20 cellular contexts compared by ENCODE assay signal in genomic region chr4:85658766-85659439, GRCh38.
A peak's percentile ranks its signal among the peaks of the same experiment; 100 is the strongest.
DNase-seq lines count a peak whose midpoint lies in the region; ATAC-seq, FAIRE-seq and TF ChIP-seq lines count a peak whose summit lies in the region.
"Had no signal": no experiment of that assay in that cellular context is flagged by ENCODE, and none has a peak within 500 bp of the region (broad histone marks: within the 10 kb centered on the region; RNA-seq: fewer than 3 reads in every experiment).

No MANE protein-coding gene starts in this region.

- H3K9ac ChIP-seq in Karpas-422 (ENCODE audit: low read length) (peak overlapping the region; percentile 25), H1 (replicated peaks in 1 of 4; ENCODE audit: extremely low read depth in 1 of 4, low read depth in 3 of 4, low read length in 3 of 4) (no peak overlapping the region), neural progenitor cell (no peak overlapping the region)

- H3K4me3 ChIP-seq in Karpas-422 (ENCODE audit: low read length) (no peak overlapping the region), H1 (ENCODE audit: extremely low read depth in 1 of 4, insufficient read depth in 2 of 4, low read depth in 3 of 4, low read length in 4 of 4) (no peak overlapping the region), neural progenitor cell (no peak overlapping the region), lower leg skin (ENCODE audit: low read depth, poor library complexity, severe bottlenecking) (no peak overlapping the region), WERI-Rb-1 (ENCODE audit: low read depth, low read length) (no peak overlapping the region)
- H3K4me3 ChIP-seq: sigmoid colon had no signal

- peak overlapping the region; percentile 78 for H3K27ac ChIP-seq in Karpas-422 (ENCODE audit: low read length)
- no peak overlapping the region for H3K27ac ChIP-seq in H1 (ENCODE audit: low read depth, low read length)
- no peak overlapping the region for H3K27ac ChIP-seq in neural progenitor cell
- no peak overlapping the region for H3K27ac ChIP-seq in WERI-Rb-1

- H3K4me3 Mint-ChIP-seq in neural progenitor cell = no peak overlapping the region
- H3K4me3 Mint-ChIP-seq in activated T-helper 17 cell treated with anti-CD3 and anti-CD28 coated beads, Interleukin-2, amount 50 U/mL, for 72 hours = no peak overlapping the region
- H3K4me3 Mint-ChIP-seq: brain, neural crest cell had no signal

- TF ChIP-seq RAD21 in H1 (IDR thresholded peaks at IDR 0.05 in 1 of 2, conservative IDR thresholded peaks at IDR 0.05 in 1 of 2; ENCODE audit: low read depth in 2 of 2, low read length in 2 of 2) = peak; percentile 29 to 38; a peak in 3 of 4 replicates

- no peaks in the 10 kb centered on the region for H3K27me3 Mint-ChIP-seq in neural progenitor cell (ENCODE audit: insufficient read depth, low read depth)
- no peaks in the 10 kb centered on the region for H3K27me3 Mint-ChIP-seq in activated T-helper 17 cell treated with anti-CD3 and anti-CD28 coated beads, Interleukin-2, amount 50 U/mL, for 72 hours

- WGBS in H1 (ENCODE audit: extremely low coverage in 1 of 2, insufficient coverage in 1 of 2, insufficient read length in 1 of 2, insufficient replicate concordance in 2 of 2, low coverage in 1 of 2, low lambda C conversion rate in 2 of 2, missing lambda C conversion rate in 1 of 2), 2 experiments = 86% methylated on average over 6 of the region's 6 CpGs; no CpG with 5 or more reads in 1 of the 2 experiments
- 35 to 51% methylated on average over 6 of the region's 6 CpGs for WGBS in lower leg skin, 2 donors

- no peak overlapping the region for H2BK5ac ChIP-seq in H1 (ENCODE audit: low read depth, low read length)

- H4K20me1 ChIP-seq in Karpas-422 (ENCODE audit: insufficient read depth, low read depth, low read length) (no peaks in the 10 kb centered on the region), H1 (replicated peaks in 1 of 2; ENCODE audit: control insufficient read depth in 1 of 2, insufficient read depth in 2 of 2, low read length in 2 of 2) (no peaks in the 10 kb centered on the region), neural progenitor cell (ENCODE audit: low read depth) (no peaks in the 10 kb centered on the region)

- intact Hi-C loops in lower leg skin (cut with DNase I; ENCODE audit: low total_unique reads) = no loop called here

- FAIRE-seq in H1 (lab: Jason Lieb, UNC) = no peak
- FAIRE-seq: H54 had no signal

- no peak overlapping the region for H3K14ac ChIP-seq in H1 (ENCODE audit: insufficient read length)

- no peak overlapping the region for H2BK120ac ChIP-seq in H1 (replicated peaks; ENCODE audit: low read depth, low read length)

- H3K27me3 ChIP-seq in Karpas-422 (ENCODE audit: low read length) (no peaks in the 10 kb centered on the region), H1 (replicated peaks in 1 of 4; ENCODE audit: control insufficient read depth in 3 of 4, extremely low read depth in 1 of 4, insufficient read depth in 3 of 4, low read length in 3 of 4) (no peaks in the 10 kb centered on the region), neural progenitor cell (no peaks in the 10 kb centered on the region), WERI-Rb-1 (ENCODE audit: insufficient read depth, low read depth, severe bottlenecking) (no peaks in the 10 kb centered on the region)
- H3K27me3 ChIP-seq: sigmoid colon had no signal

- H3K79me2 ChIP-seq in Karpas-422 (ENCODE audit: low read length) (peaks cover 18% of the 10 kb centered on the region), H1 (ENCODE audit: control insufficient read depth in 1 of 2, insufficient read depth in 2 of 2, low read length in 2 of 2) (no peaks in the 10 kb centered on the region), neural progenitor cell (ENCODE audit: low read depth) (no peaks in the 10 kb centered on the region)

- H3K4me1 ChIP-seq in Karpas-422 (ENCODE audit: low read length) (peaks cover 44% of the 10 kb centered on the region), H1 (replicated peaks in 1 of 4; ENCODE audit: control insufficient read depth in 3 of 4, insufficient read depth in 4 of 4, low read length in 3 of 4) (no peaks in the 10 kb centered on the region), neural progenitor cell (no peaks in the 10 kb centered on the region)

- H3K4ac ChIP-seq in H1 (replicated peaks; ENCODE audit: insufficient read length, low read depth, low read length) = no peak overlapping the region

- H3F3A ChIP-seq in neural progenitor cell (ENCODE audit: low read depth) = no peaks in the 10 kb centered on the region

- H3K9me3 Mint-ChIP-seq in neural progenitor cell = peaks cover 2% of the 10 kb centered on the region
- no peaks in the 10 kb centered on the region for H3K9me3 Mint-ChIP-seq in activated T-helper 17 cell treated with anti-CD3 and anti-CD28 coated beads, Interleukin-2, amount 50 U/mL, for 72 hours
- H3K9me3 Mint-ChIP-seq: neural crest cell had no signal

- no peak overlapping the region for H3K23ac ChIP-seq in H1 (ENCODE audit: insufficient read length)

- H3K36me3 ChIP-seq in Karpas-422 (ENCODE audit: insufficient read depth, low read length) (no peaks in the 10 kb centered on the region), H1 (ENCODE audit: control insufficient read depth in 2 of 4, insufficient read depth in 4 of 4, low read length in 3 of 4) (no peaks in the 10 kb centered on the region), neural progenitor cell (no peaks in the 10 kb centered on the region), WERI-Rb-1 (no peaks in the 10 kb centered on the region)
- H3K36me3 ChIP-seq: sigmoid colon had no signal

- DNase-seq in GM10248 (ENCODE audit: extremely low spot score) (no peak), Karpas-422 (peak; percentile 78), H1 (ENCODE audit: low read depth in 1 of 2, low spot score in 2 of 2) (no peak), neural progenitor cell (ENCODE audit: low spot score) (no peak), lower leg skin (ENCODE audit: low spot score in 2 of 2) (no peak), NOMO-1 (lab: John Stamatoyannopoulos, UW; ENCODE audit: unreplicated experiment in 2 of 2) (no peak), WERI-Rb-1 (no peak)
- DNase-seq: activated naive CD4-positive, alpha-beta T cell; Calu3; foreskin fibroblast; mesendoderm; NCI-H1436 treated with DMSO at 0.1 percent for 48 hours; sigmoid colon; stimulated activated CD4-positive, alpha-beta T cell treated with anti-CD3 and anti-CD28 coated beads, Interleukin-4, amount 100 ng/mL, for 4 hours; SW 1271; trophoblast cell had no signal

- H2AFZ ChIP-seq in Karpas-422 (ENCODE audit: low read length) = no peak overlapping the region
- no peak overlapping the region for H2AFZ ChIP-seq in H1 (ENCODE audit: low read length)
- no peak overlapping the region for H2AFZ ChIP-seq in neural progenitor cell (replicated peaks)

- peaks cover 2% of the 10 kb centered on the region for H3K4me1 Mint-ChIP-seq in neural progenitor cell
- H3K4me1 Mint-ChIP-seq in activated T-helper 17 cell treated with anti-CD3 and anti-CD28 coated beads, Interleukin-2, amount 50 U/mL, for 72 hours = no peaks in the 10 kb centered on the region
- H3K4me1 Mint-ChIP-seq: neural crest cell had no signal

- CTCF ChIA-PET in GM10248 (lab: Yijun Ruan, JAX) = interaction anchor here (1.0 to 2.6 kb wide), 9 partner anchors 13 to 89 kb away, joined by 3 to 9 read pairs (median 3); no protein-coding TSS in a partner anchor
- CTCF ChIA-PET in H1 (lab: Charles Lee; ENCODE audit: partially characterized antibody) = interaction anchor here (1.1 kb wide), 1 partner anchor 14 kb away, joined by 4 read pairs; no protein-coding TSS in a partner anchor

- no peaks in the 10 kb centered on the region for H3K9me2 ChIP-seq in Karpas-422 (replicated peaks; ENCODE audit: insufficient read depth, low read length)

- no peaks in the 10 kb centered on the region for H3K36me3 Mint-ChIP-seq in neural progenitor cell
- no peaks in the 10 kb centered on the region for H3K36me3 Mint-ChIP-seq in activated T-helper 17 cell treated with anti-CD3 and anti-CD28 coated beads, Interleukin-2, amount 50 U/mL, for 72 hours (ENCODE audit: low read depth)
- H3K36me3 Mint-ChIP-seq: brain had no signal

- no peak overlapping the region for H2AK5ac ChIP-seq in H1 (ENCODE audit: low read depth, low read length)

- H3K79me1 ChIP-seq in H1 (ENCODE audit: low read depth, low read length) = no peaks in the 10 kb centered on the region; the same call in 1 of the 2 replicates

- POLR2A ChIA-PET in GM10248 (lab: Yijun Ruan, JAX) = no interaction called here
- POLR2A ChIA-PET in H1 (lab: Charles Lee; ENCODE audit: partially characterized antibody) = no interaction called here

- no peak for TF ChIP-seq EP300 in H1 (IDR thresholded peaks at IDR 0.05; ENCODE audit: borderline replicate concordance in 1 of 2, low read depth in 2 of 2, low read length in 2 of 2)

- TF ChIP-seq CTCF in GM10248 (IDR thresholded peaks at IDR 0.05; ENCODE audit: control extremely low read depth, extremely low read depth, low read depth, missing control alignments) (peak; percentile 6), H1 (IDR thresholded peaks at IDR 0.05; ENCODE audit: control extremely low read depth in 1 of 3, insufficient read depth in 1 of 3, low read depth in 1 of 3, low read length in 3 of 3) (peak in 2 of 3 experiments; percentile 5 to 20; a peak in 2 of 4 replicates), neural progenitor cell (IDR thresholded peaks at IDR 0.05) (peak; percentile 14), lower leg skin (IDR thresholded peaks at IDR 0.05) (no peak), WERI-Rb-1 (IDR thresholded peaks at IDR 0.05; ENCODE audit: low read depth, low read length) (no peak)

- no peak for ATAC-seq in activated T-helper 17 cell treated with anti-CD3 and anti-CD28 coated beads, Interleukin-2, amount 50 U/mL, for 72 hours (replicated peaks)

- H3K18ac ChIP-seq in H1 (ENCODE audit: extremely low read depth, low read length) = no peak overlapping the region

- no peak overlapping the region for H4K8ac ChIP-seq in H1 (ENCODE audit: extremely low read depth, insufficient read depth, low read length)

- H4K5ac ChIP-seq in H1 (ENCODE audit: insufficient read length, low read depth, low read length) = no peak overlapping the region

- no peak overlapping the region for H2BK12ac ChIP-seq in H1 (ENCODE audit: low read depth, low read length)

- no peak overlapping the region for H2BK20ac ChIP-seq in H1 (ENCODE audit: low read length)

- peak overlapping the region; percentile 66 for H3K4me2 ChIP-seq in Karpas-422 (ENCODE audit: low read depth, low read length, poor library complexity, severe bottlenecking)
- H3K4me2 ChIP-seq in H1 (ENCODE audit: insufficient read depth in 1 of 2, low read depth in 2 of 2, low read length in 2 of 2) = no peak overlapping the region
- no peak overlapping the region for H3K4me2 ChIP-seq in neural progenitor cell

- H3K56ac ChIP-seq in H1 (replicated peaks; ENCODE audit: insufficient read length, low read depth, low read length) = no peak overlapping the region

- H3K27ac Mint-ChIP-seq in neural progenitor cell = no peak overlapping the region
- H3K27ac Mint-ChIP-seq in activated T-helper 17 cell treated with anti-CD3 and anti-CD28 coated beads, Interleukin-2, amount 50 U/mL, for 72 hours = no peak overlapping the region

- TF ChIP-seq POLR2A in H1 (IDR thresholded peaks at IDR 0.05; ENCODE audit: control extremely low read depth in 1 of 2, low read depth in 2 of 2, low read length in 2 of 2) (no peak), lower leg skin (IDR thresholded peaks at IDR 0.05) (no peak)

- no peak overlapping the region for H4K91ac ChIP-seq in H1 (replicated peaks; ENCODE audit: insufficient read length, low read length)

- H3K23me2 ChIP-seq in H1 (ENCODE audit: low read depth, low read length) = no peaks in the 10 kb centered on the region

- H2BK15ac ChIP-seq in H1 (ENCODE audit: low read length) = no peak overlapping the region

- no peaks in the 10 kb centered on the region for H3K9me3 ChIP-seq in Karpas-422 (ENCODE audit: low read length)
- H3K9me3 ChIP-seq in H1 (ENCODE audit: insufficient read depth in 2 of 2, low read depth in 1 of 2, low read length in 1 of 2) = no peaks in the 10 kb centered on the region
- no peaks in the 10 kb centered on the region for H3K9me3 ChIP-seq in neural progenitor cell (ENCODE audit: low read depth)
- no peaks in the 10 kb centered on the region for H3K9me3 ChIP-seq in WERI-Rb-1 (ENCODE audit: severe bottlenecking)
- H3K9me3 ChIP-seq: sigmoid colon had no signal

Comparison
In these comparisons a context has a peak if more than half of its experiments do, and no peak if none do; other contexts are left out.
1. CTCF ChIP-seq: peak in GM10248 (single experiment), H1 (2 of 3) and neural progenitor cell (single experiment); none in lower leg skin (0 of 3) and WERI-Rb-1 (single experiment).